1 cellular context compared by ENCODE assay signal in the genomic region with DNA sequence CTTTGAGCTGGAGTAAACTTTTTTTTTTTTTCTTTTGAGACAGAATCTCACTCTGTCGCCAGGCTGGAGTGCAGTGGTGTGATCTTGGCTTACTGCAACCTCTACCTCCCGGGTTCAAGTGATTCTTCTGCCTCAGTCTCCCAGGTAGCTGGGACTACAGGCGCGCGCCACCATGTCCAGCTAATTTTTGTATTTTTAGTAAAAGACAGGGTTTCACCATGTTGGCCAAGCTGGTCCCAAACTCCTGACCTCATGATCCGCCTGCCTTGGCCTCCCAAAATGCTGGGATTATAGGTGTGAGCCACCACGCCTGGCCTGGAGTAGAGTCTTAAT. TPM values are rescaled to one million over a fixed set of nuclear protein-coding genes. Genes with fewer than 3 reads are reported as not detected.
"Had no signal": no experiment of that assay in that cellular context is flagged by ENCODE, and none has a peak within 500 bp of the region (broad histone marks: within the 10 kb centered on the region; RNA-seq: fewer than 3 reads in every experiment).

No MANE protein-coding gene starts in this region.

RNA-seq across cellular contexts. Expression of gene DEGS2, which starts 45.4 kb away (rescaled TPM):
- total RNA-seq: right atrium auricular region had no signal
